ENCODE assay signal across 16 cellular contexts in the genomic region with DNA sequence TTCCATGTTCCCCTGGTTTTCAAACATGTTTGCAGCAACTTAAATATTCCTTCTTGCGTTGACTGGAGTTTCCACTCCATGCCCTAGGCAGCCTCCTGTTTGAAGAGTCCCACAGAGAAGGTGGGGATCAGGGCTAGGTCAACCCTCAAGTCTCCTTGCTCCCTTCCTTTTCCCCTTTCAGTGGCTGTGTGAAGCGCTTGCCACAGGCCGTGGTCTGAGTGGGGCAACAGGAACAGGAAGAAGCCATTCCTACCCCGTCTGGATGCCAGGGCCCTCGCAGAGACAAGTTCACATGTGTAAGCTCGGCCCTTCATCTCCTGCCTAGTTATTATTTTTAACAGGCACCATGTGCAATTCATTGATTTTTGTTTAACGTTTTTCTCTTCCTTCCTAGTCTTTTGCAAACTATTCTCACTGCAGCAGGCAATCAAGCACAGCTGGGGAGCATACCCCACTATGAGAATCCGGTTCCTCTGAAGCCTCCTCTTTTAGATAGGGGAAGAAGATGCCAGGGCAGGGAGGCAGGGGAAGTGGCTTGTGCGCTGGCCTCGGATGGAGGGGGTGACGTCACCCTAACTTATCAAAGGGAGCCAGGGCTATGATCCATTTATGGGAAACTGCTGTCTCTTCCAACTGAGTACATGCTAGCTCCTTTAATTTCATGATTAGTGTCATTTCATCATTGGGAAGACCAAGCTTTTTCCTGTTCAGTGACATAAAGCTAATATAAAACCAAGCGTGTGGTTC.
DNase-seq lines count a peak whose midpoint lies in the region; ATAC-seq and TF ChIP-seq lines count a peak whose summit lies in the region.
"Had no signal": no experiment of that assay in that cellular context is flagged by ENCODE, and none has a peak within 500 bp of the region (broad histone marks: within the 10 kb centered on the region; RNA-seq: fewer than 3 reads in every experiment).

No MANE protein-coding gene starts in this region.

- no peaks in the 10 kb centered on the region for H3K36me3 Mint-ChIP-seq in activated CD8-positive, alpha-beta T cell treated with anti-CD3 and anti-CD28 coated beads, Interleukin-2, amount 10 ng/mL, durations not matched to agents 7 days and 5 days (ENCODE audit: low read depth)
- H3K36me3 Mint-ChIP-seq in activated CD8-positive, alpha-beta T cell treated with anti-CD3 and anti-CD28 coated beads for 36 hours (ENCODE audit: low read depth), result no peaks in the 10 kb centered on the region

- CTCF ChIA-PET in activated CD8-positive, alpha-beta T cell treated with anti-CD3 and anti-CD28 coated beads, Interleukin-2, amount 10 ng/mL, durations not matched to agents 7 days and 5 days (lab: Charles Lee), result interaction anchor here (1.2 kb wide), 1 partner anchor 188 kb away, joined by 3 read pairs; no protein-coding TSS in a partner anchor
- CTCF ChIA-PET in activated CD8-positive, alpha-beta T cell treated with anti-CD3 and anti-CD28 coated beads for 36 hours (lab: Charles Lee), result no interaction called here

- DNase-seq in activated CD8-positive, alpha-beta T cell treated with anti-CD3 and anti-CD28 coated beads, Interleukin-2, amount 10 ng/mL, durations not matched to agents 7 days and 5 days, result peak; percentile 37
- no peak for DNase-seq in activated CD8-positive, alpha-beta T cell treated with anti-CD3 and anti-CD28 coated beads for 36 hours
- DNase-seq in NOMO-1 treated with dmso at 0.1 percent for 144 hours (lab: John Stamatoyannopoulos, UW; ENCODE audit: unreplicated experiment), result peak; percentile 83
- peak in 1 of 2 donors; percentile 45 for DNase-seq in upper lobe of left lung
- DNase-seq in activated naive CD4-positive, alpha-beta T cell treated with Interleukin-2 at 50 U/mL for 16 hours, result no peak
- no peak for DNase-seq in NCI-H2196 (lab: John Stamatoyannopoulos, UW; ENCODE audit: unreplicated experiment)
- DNase-seq in cerebellum (ENCODE audit: low spot score), result no peak
- DNase-seq: activated CD4-positive, alpha-beta T cell treated with anti-CD3 and anti-CD28 coated beads, Interleukin-2, amount 50 U/mL, for 1 hour; activated effector memory CD4-positive, alpha-beta T cell treated with anti-CD3 and anti-CD28 coated beads, Interleukin-2, amount 50 U/mL, for 16 hours; NCI-H1048; NCI-H524 treated with DMSO at 0.1 percent for 48 hours; ovary; stimulated activated CD4-positive, alpha-beta T cell treated with anti-CD3 and anti-CD28 coated beads, Interleukin-15, amount 100 ng/mL, for 24 hours had no signal

- H3K9me3 ChIP-seq in gastroesophageal sphincter, result no peaks in the 10 kb centered on the region
- no peaks in the 10 kb centered on the region for H3K9me3 ChIP-seq in upper lobe of left lung
- H3K9me3 ChIP-seq: breast epithelium, ovary had no signal

- TF ChIP-seq POLR2A in gastroesophageal sphincter (IDR thresholded peaks at IDR 0.05), result no peak
- TF ChIP-seq POLR2A in upper lobe of left lung (IDR thresholded peaks at IDR 0.05), result no peak

- no peak for TF ChIP-seq EP300 in gastroesophageal sphincter (IDR thresholded peaks at IDR 0.05)
- TF ChIP-seq EP300 in upper lobe of left lung (IDR thresholded peaks at IDR 0.05), result no peak

- no peaks in the 10 kb centered on the region for H3K4me1 ChIP-seq in gastroesophageal sphincter
- no peaks in the 10 kb centered on the region for H3K4me1 ChIP-seq in upper lobe of left lung
- H3K4me1 ChIP-seq: breast epithelium had no signal

- H3K27me3 Mint-ChIP-seq in activated CD8-positive, alpha-beta T cell treated with anti-CD3 and anti-CD28 coated beads, Interleukin-2, amount 10 ng/mL, durations not matched to agents 7 days and 5 days (ENCODE audit: low read depth), result peaks cover 28% of the 10 kb centered on the region
- H3K27me3 Mint-ChIP-seq in activated CD8-positive, alpha-beta T cell treated with anti-CD3 and anti-CD28 coated beads for 36 hours, result peaks cover 11% of the 10 kb centered on the region

- no peaks in the 10 kb centered on the region for H3K36me3 ChIP-seq in gastroesophageal sphincter
- H3K36me3 ChIP-seq in upper lobe of left lung, result no peaks in the 10 kb centered on the region
- H3K36me3 ChIP-seq: breast epithelium, ovary had no signal

- H3K27ac Mint-ChIP-seq in activated CD8-positive, alpha-beta T cell treated with anti-CD3 and anti-CD28 coated beads, Interleukin-2, amount 10 ng/mL, durations not matched to agents 7 days and 5 days, result peak overlapping the region; percentile 35
- H3K27ac Mint-ChIP-seq in activated CD8-positive, alpha-beta T cell treated with anti-CD3 and anti-CD28 coated beads for 36 hours, result no peak overlapping the region

- H3K4me3 Mint-ChIP-seq in activated CD8-positive, alpha-beta T cell treated with anti-CD3 and anti-CD28 coated beads, Interleukin-2, amount 10 ng/mL, durations not matched to agents 7 days and 5 days, result no peak overlapping the region
- no peak overlapping the region for H3K4me3 Mint-ChIP-seq in activated CD8-positive, alpha-beta T cell treated with anti-CD3 and anti-CD28 coated beads for 36 hours

- H3K27me3 ChIP-seq in gastroesophageal sphincter (no peaks in the 10 kb centered on the region), upper lobe of left lung (no peaks in the 10 kb centered on the region)
- H3K27me3 ChIP-seq: breast epithelium, ovary had no signal

- H3K4me3 ChIP-seq in gastroesophageal sphincter (no peak overlapping the region), upper lobe of left lung (no peak overlapping the region)
- H3K4me3 ChIP-seq: breast epithelium, ovary had no signal

- no peak for TF ChIP-seq CTCF in activated CD8-positive, alpha-beta T cell treated with anti-CD3 and anti-CD28 coated beads for 36 hours (IDR thresholded peaks at IDR 0.05)
- no peak for TF ChIP-seq CTCF in gastroesophageal sphincter (IDR thresholded peaks at IDR 0.05)
- TF ChIP-seq CTCF in upper lobe of left lung (IDR thresholded peaks at IDR 0.05), result no peak

- no peaks in the 10 kb centered on the region for H3K9me3 Mint-ChIP-seq in activated CD8-positive, alpha-beta T cell treated with anti-CD3 and anti-CD28 coated beads, Interleukin-2, amount 10 ng/mL, durations not matched to agents 7 days and 5 days (ENCODE audit: insufficient read depth)
- H3K9me3 Mint-ChIP-seq in activated CD8-positive, alpha-beta T cell treated with anti-CD3 and anti-CD28 coated beads for 36 hours, result no peaks in the 10 kb centered on the region

- peak; percentile 53 for ATAC-seq in activated CD8-positive, alpha-beta T cell treated with anti-CD3 and anti-CD28 coated beads, Interleukin-2, amount 10 ng/mL, durations not matched to agents 7 days and 5 days
- ATAC-seq in activated CD8-positive, alpha-beta T cell treated with anti-CD3 and anti-CD28 coated beads for 36 hours, result no peak
- ATAC-seq in gastroesophageal sphincter (peak; percentile 61), upper lobe of left lung (ENCODE audit: low FRiP score in 2 of 2) (peak; percentile 75 to 79)
- ATAC-seq: SK-N-SH treated with all-trans-retinoic acid at 6 μM for 48 hours had no signal

- POLR2A ChIA-PET in activated CD8-positive, alpha-beta T cell treated with anti-CD3 and anti-CD28 coated beads, Interleukin-2, amount 10 ng/mL, durations not matched to agents 7 days and 5 days (lab: Charles Lee), result no interaction called here
- POLR2A ChIA-PET in activated CD8-positive, alpha-beta T cell treated with anti-CD3 and anti-CD28 coated beads for 36 hours (lab: Charles Lee), result no interaction called here

- H3K4me1 Mint-ChIP-seq in activated CD8-positive, alpha-beta T cell treated with anti-CD3 and anti-CD28 coated beads, Interleukin-2, amount 10 ng/mL, durations not matched to agents 7 days and 5 days (ENCODE audit: low read depth), result peaks cover 28% of the 10 kb centered on the region
- H3K4me1 Mint-ChIP-seq in activated CD8-positive, alpha-beta T cell treated with anti-CD3 and anti-CD28 coated beads for 36 hours (ENCODE audit: low read depth), result no peaks in the 10 kb centered on the region

- no peak overlapping the region for H3K27ac ChIP-seq in gastroesophageal sphincter
- no peak overlapping the region for H3K27ac ChIP-seq in upper lobe of left lung
- H3K27ac ChIP-seq: breast epithelium, ovary had no signal

- intact Hi-C loops in activated CD8-positive, alpha-beta T cell treated with anti-CD3 and anti-CD28 coated beads for 36 hours (cut with micrococcal nuclease), result no loop called here

- WGBS in gastroesophageal sphincter (ENCODE audit: low coverage in 1 of 2), 2 donors, result 57 to 81% methylated on average over 5 to 10 of the region's 12 CpGs
- 53 to 67% methylated on average over 12 of the region's 12 CpGs for WGBS in upper lobe of left lung, 2 donors

Comparison
In these comparisons a context has a peak if more than half of its experiments do, and no peak if none do; other contexts are left out.
1. DNase-seq: peak in activated CD8-positive, alpha-beta T cell treated with anti-CD3 and anti-CD28 coated beads, Interleukin-2, amount 10 ng/mL, durations not matched to agents 7 days and 5 days (single experiment) and NOMO-1 treated with dmso at 0.1 percent for 144 hours (single experiment); none in activated CD8-positive, alpha-beta T cell treated with anti-CD3 and anti-CD28 coated beads for 36 hours (single experiment), activated naive CD4-positive, alpha-beta T cell treated with Interleukin-2 at 50 U/mL for 16 hours (single experiment), NCI-H2196 (single experiment) and cerebellum (single experiment).